Comparison of ENCODE assay signal across 9 cellular contexts in the genomic region with DNA sequence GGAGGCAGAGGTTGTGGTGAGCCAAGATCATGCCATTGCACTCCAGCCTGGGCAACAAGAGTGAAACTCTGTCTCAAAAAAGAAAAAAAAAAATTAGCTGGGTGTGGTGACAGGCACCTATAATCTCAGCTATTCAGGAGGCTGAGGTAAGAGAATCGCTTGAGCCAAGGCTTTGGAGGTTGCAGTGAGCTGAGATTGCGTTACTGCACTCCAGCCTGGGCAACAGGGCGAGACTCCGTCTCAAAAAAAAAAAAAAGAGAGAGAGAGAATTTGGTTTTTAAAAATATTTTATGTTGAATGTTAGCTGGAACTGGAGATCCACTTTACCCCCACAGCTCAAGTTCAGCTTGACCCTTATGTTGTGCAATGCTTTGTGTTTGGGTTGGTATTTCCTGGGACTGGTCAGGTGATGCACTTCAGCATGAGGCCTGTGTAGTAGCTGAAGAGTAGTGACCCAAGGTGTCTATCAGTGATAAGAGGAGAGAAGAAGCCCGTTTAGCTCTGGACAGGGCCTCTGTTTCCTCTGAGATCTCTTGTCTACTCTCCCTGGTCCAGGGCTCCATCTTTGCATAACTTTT. TPM values are rescaled to one million over a fixed set of nuclear protein-coding genes. Genes with fewer than 3 reads are reported as not detected.
A peak's percentile ranks its signal among the peaks of the same experiment; 100 is the strongest.
DNase-seq lines count a peak whose midpoint lies in the region; ATAC-seq and TF ChIP-seq lines count a peak whose summit lies in the region.
"Had no signal": no experiment of that assay in that cellular context is flagged by ENCODE, and none has a peak within 500 bp of the region (broad histone marks: within the 10 kb centered on the region; RNA-seq: fewer than 3 reads in every experiment).

No MANE protein-coding gene starts in this region.

- intact Hi-C loops in sciatic nerve (cut with DNase I): no loop called here
- intact Hi-C loops in activated CD8-positive, alpha-beta T cell treated with anti-CD3 and anti-CD28 coated beads for 36 hours (cut with micrococcal nuclease): no loop called here

- no peaks in the 10 kb centered on the region for H3K36me3 Mint-ChIP-seq in activated CD8-positive, alpha-beta T cell treated with anti-CD3 and anti-CD28 coated beads for 36 hours (ENCODE audit: low read depth)

- H3K36me3 ChIP-seq in HEK293 (ENCODE audit: control insufficient read depth in 2 of 2, insufficient read depth in 1 of 2, low read length in 2 of 2): no peaks in the 10 kb centered on the region
- H3K36me3 ChIP-seq: neutrophil had no signal

- DNase-seq in SW480 (ENCODE audit: low spot score) (peak; percentile 25), fibroblast of villous mesenchyme (ENCODE audit: low read depth) (peak; percentile 81), sciatic nerve (ENCODE audit: low spot score) (no peak), GDM1 (lab: John Stamatoyannopoulos, UW) (no peak)
- no peak for DNase-seq in activated CD8-positive, alpha-beta T cell treated with anti-CD3 and anti-CD28 coated beads for 36 hours
- DNase-seq: activated naive CD4-positive, alpha-beta T cell treated with anti-CD3 and anti-CD28 coated beads for 36 hours had no signal

- TF ChIP-seq CTCF in HEK293 (tag by site-specific recombination; IDR thresholded peaks at IDR 0.05): no peak
- TF ChIP-seq CTCF in fibroblast of villous mesenchyme (IDR thresholded peaks at IDR 0.05; ENCODE audit: insufficient read depth, low read depth, low read length): no peak
- no peak for TF ChIP-seq CTCF in activated CD8-positive, alpha-beta T cell treated with anti-CD3 and anti-CD28 coated beads for 36 hours (IDR thresholded peaks at IDR 0.05)

- no peak overlapping the region for H3K4me3 Mint-ChIP-seq in activated CD8-positive, alpha-beta T cell treated with anti-CD3 and anti-CD28 coated beads for 36 hours
- H3K4me3 Mint-ChIP-seq: activated naive CD4-positive, alpha-beta T cell treated with anti-CD3 and anti-CD28 coated beads for 36 hours had no signal

- H3K27ac ChIP-seq in HEK293 (ENCODE audit: extremely low read depth, low read depth, low read length): no peak overlapping the region
- H3K27ac ChIP-seq: neutrophil had no signal

- no peaks in the 10 kb centered on the region for H3K27me3 Mint-ChIP-seq in activated CD8-positive, alpha-beta T cell treated with anti-CD3 and anti-CD28 coated beads for 36 hours

- peak; percentile 74 for ATAC-seq in sciatic nerve
- ATAC-seq in HG03039 (IDR thresholded peaks at IDR 0.05; ENCODE audit: unreplicated experiment): no peak
- ATAC-seq in activated CD8-positive, alpha-beta T cell treated with anti-CD3 and anti-CD28 coated beads for 36 hours: no peak

- H3K27ac Mint-ChIP-seq in activated CD8-positive, alpha-beta T cell treated with anti-CD3 and anti-CD28 coated beads for 36 hours: no peak overlapping the region
- H3K27ac Mint-ChIP-seq: activated naive CD4-positive, alpha-beta T cell treated with anti-CD3 and anti-CD28 coated beads for 36 hours had no signal

- H3K9me3 Mint-ChIP-seq in activated CD8-positive, alpha-beta T cell treated with anti-CD3 and anti-CD28 coated beads for 36 hours: no peaks in the 10 kb centered on the region
- H3K9me3 Mint-ChIP-seq: activated naive CD4-positive, alpha-beta T cell treated with anti-CD3 and anti-CD28 coated beads for 36 hours had no signal

- POLR2A ChIA-PET in HEK293 (lab: Yijun Ruan, JAX): interaction anchor here (0.6 to 0.8 kb wide), 2 partner anchors 61 to 85 kb away, joined by 3 to 6 read pairs; no protein-coding TSS in a partner anchor
- POLR2A ChIA-PET in activated CD8-positive, alpha-beta T cell treated with anti-CD3 and anti-CD28 coated beads for 36 hours (lab: Charles Lee): no interaction called here

- CTCF ChIA-PET in HEK293 (lab: Yijun Ruan, JAX): interaction anchor here (0.5 to 1.4 kb wide), 6 partner anchors 8 to 410 kb away, joined by 3 to 7 read pairs (median 3); no protein-coding TSS in a partner anchor
- CTCF ChIA-PET in activated CD8-positive, alpha-beta T cell treated with anti-CD3 and anti-CD28 coated beads for 36 hours (lab: Charles Lee): interaction anchor here (0.9 to 2.2 kb wide), 3 partner anchors 9 to 243 kb away, joined by 3 to 6 read pairs (median 3); no protein-coding TSS in a partner anchor

- H3K4me3 ChIP-seq in HEK293 (ENCODE audit: low read depth, low read length) (no peak overlapping the region), fibroblast of villous mesenchyme (ENCODE audit: low read depth, low read length) (no peak overlapping the region)

- H3K4me1 Mint-ChIP-seq in activated CD8-positive, alpha-beta T cell treated with anti-CD3 and anti-CD28 coated beads for 36 hours (ENCODE audit: low read depth): peaks cover 24% of the 10 kb centered on the region

- peaks cover 17% of the 10 kb centered on the region for H3K4me1 ChIP-seq in HEK293 (ENCODE audit: control insufficient read depth, insufficient read depth, low read length)

- H3K9me3 ChIP-seq in HEK293 (ENCODE audit: control insufficient read depth, insufficient read depth, low read depth, low read length): no peaks in the 10 kb centered on the region
- H3K9me3 ChIP-seq: neutrophil had no signal

TF ChIP-seq in HEK293, 187 proteins besides CTCF, POLR2A, EP300 and RAD21 (continues in another document):
- TF ChIP-seq SP7 (tag by site-specific recombination; IDR thresholded peaks at IDR 0.05) (no peak), ZNF488 (tag by site-specific recombination; IDR thresholded peaks at IDR 0.05) (no peak), ZNF211 (tag by site-specific recombination; IDR thresholded peaks at IDR 0.05; ENCODE audit: low read depth) (no peak), ZNF362 (tag by site-specific recombination; IDR thresholded peaks at IDR 0.05) (peak; percentile 71), TSHZ1 (tag by site-specific recombination; IDR thresholded peaks at IDR 0.05; ENCODE audit: borderline replicate concordance) (no peak), ZNF777 (tag by site-specific recombination; IDR thresholded peaks at IDR 0.05; ENCODE audit: borderline replicate concordance) (no peak), ZNF660 (tag by site-specific recombination; IDR thresholded peaks at IDR 0.05) (no peak)
- TF ChIP-seq, protein P1, sequence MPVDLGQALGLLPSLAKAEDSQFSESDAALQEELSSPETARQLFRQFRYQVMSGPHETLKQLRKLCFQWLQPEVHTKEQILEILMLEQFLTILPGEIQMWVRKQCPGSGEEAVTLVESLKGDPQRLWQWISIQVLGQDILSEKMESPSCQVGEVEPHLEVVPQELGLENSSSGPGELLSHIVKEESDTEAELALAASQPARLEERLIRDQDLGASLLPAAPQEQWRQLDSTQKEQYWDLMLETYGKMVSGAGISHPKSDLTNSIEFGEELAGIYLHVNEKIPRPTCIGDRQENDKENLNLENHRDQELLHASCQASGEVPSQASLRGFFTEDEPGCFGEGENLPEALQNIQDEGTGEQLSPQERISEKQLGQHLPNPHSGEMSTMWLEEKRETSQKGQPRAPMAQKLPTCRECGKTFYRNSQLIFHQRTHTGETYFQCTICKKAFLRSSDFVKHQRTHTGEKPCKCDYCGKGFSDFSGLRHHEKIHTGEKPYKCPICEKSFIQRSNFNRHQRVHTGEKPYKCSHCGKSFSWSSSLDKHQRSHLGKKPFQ (tag by site-specific recombination; IDR thresholded peaks at IDR 0.05): no peak

RNA-seq across cellular contexts. Expression of gene MACF1, which starts 36.8 kb away (rescaled TPM):
- total RNA-seq in fibroblast of villous mesenchyme (409 and 554 TPM in 2 replicates), sciatic nerve (322 TPM)
- total RNA-seq in activated CD8-positive, alpha-beta T cell treated with anti-CD3 and anti-CD28 coated beads for 36 hours: 100 to 1,000 TPM; 201 to 215 TPM

Comparison
In these comparisons a context has a peak if more than half of its experiments do, and no peak if none do; other contexts are left out.
1. DNase-seq: peak in SW480 (single experiment) and fibroblast of villous mesenchyme (single experiment); none in sciatic nerve (single experiment), activated CD8-positive, alpha-beta T cell treated with anti-CD3 and anti-CD28 coated beads for 36 hours (single experiment) and GDM1 (single experiment).